Comparison of ENCODE assay signal across 26 cellular contexts in genomic region chr19:39509233-39509632, GRCh38.
A peak's percentile ranks its signal among the peaks of the same experiment; 100 is the strongest.
DNase-seq lines count a peak whose midpoint lies in the region; FAIRE-seq and TF ChIP-seq lines count a peak whose summit lies in the region.
"Had no signal": no experiment of that assay in that cellular context is flagged by ENCODE, and none has a peak within 500 bp of the region (broad histone marks: within the 10 kb centered on the region; RNA-seq: fewer than 3 reads in every experiment).

No MANE protein-coding gene starts in this region.

- FAIRE-seq in H54 (lab: Jason Lieb, UNC) (no peak), urothelium cell line (lab: Jason Lieb, UNC) (peak; percentile 13)
- FAIRE-seq: A549, D721Med, GM12878, GM19239, H1 had no signal

- peak; percentile 68 for DNase-seq in H54 (ENCODE audit: insufficient read length, low spot score)
- DNase-seq in NAMALWA (ENCODE audit: low spot score) = peak; percentile 2
- DNase-seq in urothelium cell line (ENCODE audit: low spot score) = no peak
- no peak for DNase-seq in NCI-H1436 (lab: John Stamatoyannopoulos, UW)
- no peak for DNase-seq in T-helper 2 cell
- no peak for DNase-seq in activated CD8-positive, alpha-beta memory T cell treated with anti-CD3 and anti-CD28 coated beads for 24 hours
- DNase-seq: 8988T; ACHN; AML-193; BE2C; CD4-positive, alpha-beta T cell; CD8-positive, alpha-beta memory T cell; DMS 273 treated with DMSO at 0.1 percent for 48 hours; DMS79; EL; GDM1; GM23248; H9; HFFc6 had no signal

- H3K36me3 Mint-ChIP-seq in nephron (ENCODE audit: low read depth) = no peaks in the 10 kb centered on the region
- H3K36me3 Mint-ChIP-seq: CD8-positive, alpha-beta memory T cell had no signal

- H3K27ac Mint-ChIP-seq in nephron = no peak overlapping the region
- H3K27ac Mint-ChIP-seq: CD14-positive monocyte; CD4-positive, alpha-beta T cell; CD8-positive, alpha-beta memory T cell; H9; HFFc6 had no signal

- no peaks in the 10 kb centered on the region for H3K9me3 Mint-ChIP-seq in nephron
- H3K9me3 Mint-ChIP-seq: CD4-positive, alpha-beta T cell; HFFc6 had no signal

- H3K4me1 Mint-ChIP-seq in nephron = peaks cover 6% of the 10 kb centered on the region

- peak overlapping the region; percentile 15 to 60 (median 31) for H3K4me3 Mint-ChIP-seq in nephron
- H3K4me3 Mint-ChIP-seq: CD4-positive, alpha-beta T cell; HFFc6 had no signal

- no peak for TF ChIP-seq CTCF in nephron (IDR thresholded peaks at IDR 0.05; ENCODE audit: unreplicated experiment in 3 of 3)

- TF ChIP-seq POLR2A in H54 (IDR thresholded peaks at IDR 0.05; ENCODE audit: low read depth, low read length) = no peak

- peaks cover 70% of the 10 kb centered on the region for H3K27me3 Mint-ChIP-seq in nephron (ENCODE audit: low read depth)

Comparison
In these comparisons a context has a peak if more than half of its experiments do, and no peak if none do; other contexts are left out.
1. DNase-seq: peak in H54 (single experiment) and NAMALWA (single experiment); none in urothelium cell line (single experiment), NCI-H1436 (single experiment), T-helper 2 cell (0 of 5) and activated CD8-positive, alpha-beta memory T cell treated with anti-CD3 and anti-CD28 coated beads for 24 hours (single experiment).